17 cellular contexts compared by ENCODE assay signal in the genomic region with DNA sequence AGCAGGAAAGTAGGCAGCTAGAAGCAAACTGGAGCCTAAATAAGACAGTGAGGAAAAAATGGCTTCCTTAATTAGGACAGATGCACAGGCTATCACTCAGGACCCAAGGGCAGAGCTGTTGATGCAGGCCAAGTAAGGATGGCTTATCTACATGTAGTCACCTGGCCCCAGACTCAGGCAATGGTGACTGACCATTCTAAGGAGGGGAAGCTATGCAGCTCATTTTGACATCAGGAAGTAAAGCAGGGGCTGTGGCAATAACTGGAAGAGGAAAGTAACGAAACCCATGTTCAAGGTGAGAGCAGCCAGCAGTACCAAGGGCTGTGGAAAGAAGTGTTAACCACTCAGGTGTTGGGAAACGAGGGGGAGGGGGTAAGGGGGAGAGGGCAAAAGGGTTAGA. TPM values are rescaled to one million over a fixed set of nuclear protein-coding genes. Genes with fewer than 3 reads are reported as not detected.
DNase-seq lines count a peak whose midpoint lies in the region; ATAC-seq and TF ChIP-seq lines count a peak whose summit lies in the region.
"Had no signal": no experiment of that assay in that cellular context is flagged by ENCODE, and none has a peak within 500 bp of the region (broad histone marks: within the 10 kb centered on the region; RNA-seq: fewer than 3 reads in every experiment).

No MANE protein-coding gene starts in this region.

- dilution Hi-C loops in IMR-90 (cut with HindIII; ENCODE audit: low sequenced_read_pairs, unreplicated experiment): loop anchor here (25.0 kb wide), 1 partner anchor 106 kb away; no protein-coding TSS in a partner anchor

- H3K14ac ChIP-seq in IMR-90 (replicated peaks; ENCODE audit: low read depth, low read length): no peak overlapping the region
- H3K14ac ChIP-seq in trophoblast cell (ENCODE audit: low read length): no peak overlapping the region

- H3K9me2 ChIP-seq in GM23338 (ENCODE audit: insufficient read depth): no peaks in the 10 kb centered on the region

- H3K4me1 Mint-ChIP-seq in activated T-helper 17 cell treated with anti-CD3 and anti-CD28 coated beads, Interleukin-2, amount 50 U/mL, for 72 hours: no peaks in the 10 kb centered on the region
- no peaks in the 10 kb centered on the region for H3K4me1 Mint-ChIP-seq in neural progenitor cell
- no peaks in the 10 kb centered on the region for H3K4me1 Mint-ChIP-seq in GM23338

- H3K79me1 ChIP-seq in IMR-90 (ENCODE audit: low read depth in 1 of 2, low read length in 2 of 2) (peaks cover 2% of the 10 kb centered on the region in 2 experiments; a peak in 2 of 4 replicates), trophoblast cell (ENCODE audit: low read length) (no peaks in the 10 kb centered on the region)

- POLR2A ChIA-PET in IMR-90 (lab: Charles Lee; ENCODE audit: unreplicated experiment): no interaction called here

- H3K4me1 ChIP-seq in IMR-90 (ENCODE audit: control insufficient read depth, insufficient read depth, low read length): peaks cover 4% of the 10 kb centered on the region
- no peaks in the 10 kb centered on the region for H3K4me1 ChIP-seq in trophoblast cell (ENCODE audit: control insufficient read depth in 1 of 2, insufficient read depth in 2 of 2, low read length in 2 of 2)
- peaks cover 6% of the 10 kb centered on the region for H3K4me1 ChIP-seq in neural progenitor cell
- no peaks in the 10 kb centered on the region for H3K4me1 ChIP-seq in GM23338 (ENCODE audit: insufficient read depth)

- WGBS in IMR-90 (ENCODE audit: extremely low coverage in 2 of 2, insufficient read length in 1 of 2), 2 experiments: 40% methylated on average over 2 of the region's 2 CpGs; no CpG with 5 or more reads in 1 of the 2 experiments
- WGBS in trophoblast cell (ENCODE audit: extremely low coverage, insufficient coverage, insufficient read length): no CpG with 5 or more reads among the region's 2 CpGs

- H3K27ac ChIP-seq in IMR-90 (ENCODE audit: insufficient read depth, low read length) (no peak overlapping the region), trophoblast cell (ENCODE audit: low read depth, low read length) (no peak overlapping the region), neural progenitor cell (no peak overlapping the region), GM23338 (ENCODE audit: low read depth) (no peak overlapping the region)
- H3K27ac ChIP-seq: KMS-11, SJSA1 had no signal

- H2BK120ac ChIP-seq in IMR-90 (ENCODE audit: low read depth, low read length) (no peak overlapping the region), trophoblast cell (ENCODE audit: insufficient read depth, low read length, poor library complexity) (no peak overlapping the region)

- TF ChIP-seq POLR2A in IMR-90 (IDR thresholded peaks at IDR 0.05; ENCODE audit: low read depth, low read length): no peak

- H3K9me1 ChIP-seq in IMR-90 (ENCODE audit: insufficient read depth, low read length): no peaks in the 10 kb centered on the region; the same call in 1 of the 2 replicates

- no peaks in the 10 kb centered on the region for H3K27me3 Mint-ChIP-seq in activated T-helper 17 cell treated with anti-CD3 and anti-CD28 coated beads, Interleukin-2, amount 50 U/mL, for 72 hours
- H3K27me3 Mint-ChIP-seq in neural progenitor cell (ENCODE audit: insufficient read depth, low read depth) (no peaks in the 10 kb centered on the region), GM23338 (ENCODE audit: insufficient read depth, low read depth, poor library complexity) (peaks cover 2% of the 10 kb centered on the region)

- 0 out of 2 replicates have a peak overlapping the region, but pooled peaks have one; percentile 51 for H2AK5ac ChIP-seq in IMR-90 (ENCODE audit: low read depth, low read length)
- no peak overlapping the region for H2AK5ac ChIP-seq in trophoblast cell (ENCODE audit: low read length)

- TF ChIP-seq CTCF in IMR-90 (conservative IDR thresholded peaks at IDR 0.05; ENCODE audit: low read depth, low read length) (no peak), neural progenitor cell (IDR thresholded peaks at IDR 0.05) (no peak), GM23338 (conservative IDR thresholded peaks at IDR 0.05; ENCODE audit: low read depth in 2 of 2) (no peak)

- H3K23ac ChIP-seq in IMR-90 (ENCODE audit: low read depth, low read length): no peak overlapping the region
- H3K23ac ChIP-seq in trophoblast cell (ENCODE audit: low read length): no peak overlapping the region

- H3K9ac ChIP-seq in IMR-90 (ENCODE audit: low read depth, low read length) (no peak overlapping the region), trophoblast cell (ENCODE audit: low read length) (peak overlapping the region; percentile 2), neural progenitor cell (no peak overlapping the region)
- H3K9ac ChIP-seq: KMS-11 had no signal

- peaks cover 6% of the 10 kb centered on the region for H3F3A ChIP-seq in neural progenitor cell (ENCODE audit: low read depth)
- H3F3A ChIP-seq in GM23338 (replicated peaks; ENCODE audit: low read depth): no peaks in the 10 kb centered on the region

- H4K20me1 ChIP-seq in IMR-90 (ENCODE audit: insufficient read depth, low read length) (no peaks in the 10 kb centered on the region), neural progenitor cell (ENCODE audit: low read depth) (no peaks in the 10 kb centered on the region), GM23338 (replicated peaks; ENCODE audit: insufficient read depth) (no peaks in the 10 kb centered on the region)

- no peak overlapping the region for H2BK20ac ChIP-seq in IMR-90 (ENCODE audit: low read depth, low read length)

- H4K5ac ChIP-seq in IMR-90 (ENCODE audit: low read depth, low read length): no peak overlapping the region

- H3K4me3 Mint-ChIP-seq in activated T-helper 17 cell treated with anti-CD3 and anti-CD28 coated beads, Interleukin-2, amount 50 U/mL, for 72 hours: no peak overlapping the region
- H3K4me3 Mint-ChIP-seq in neural progenitor cell: no peak overlapping the region
- no peak overlapping the region for H3K4me3 Mint-ChIP-seq in GM23338

- no peak overlapping the region for H3K18ac ChIP-seq in IMR-90 (ENCODE audit: low read depth, low read length)
- H3K18ac ChIP-seq in trophoblast cell (ENCODE audit: low read length): no peak overlapping the region

- no peaks in the 10 kb centered on the region for H3K9me3 Mint-ChIP-seq in activated T-helper 17 cell treated with anti-CD3 and anti-CD28 coated beads, Interleukin-2, amount 50 U/mL, for 72 hours
- no peaks in the 10 kb centered on the region for H3K9me3 Mint-ChIP-seq in neural progenitor cell
- H3K9me3 Mint-ChIP-seq in GM23338: no peaks in the 10 kb centered on the region

- in situ Hi-C loops in IMR-90 (cut with MboI; ENCODE audit: low sequenced_read_pairs): loop anchor here (25.0 kb wide), 1 partner anchor 381 kb away; no protein-coding TSS in a partner anchor

- TF ChIP-seq RAD21 in IMR-90 (IDR thresholded peaks at IDR 0.05; ENCODE audit: low read length): no peak

- intact Hi-C loops in IMR-90 (cut with micrococcal nuclease): loop anchor here (2.0 to 5.0 kb wide), 2 partner anchors 291 to 386 kb away; no protein-coding TSS in a partner anchor

- H2AFZ ChIP-seq in IMR-90 (replicated peaks; ENCODE audit: low read length, poor library complexity) (no peak overlapping the region), trophoblast cell (ENCODE audit: insufficient read depth, low read length, poor library complexity) (no peak overlapping the region), neural progenitor cell (replicated peaks) (no peak overlapping the region), GM23338 (no peak overlapping the region)

- no peak for ATAC-seq in IMR-90 (ENCODE audit: low read depth)
- no peak for ATAC-seq in activated T-helper 17 cell treated with anti-CD3 and anti-CD28 coated beads, Interleukin-2, amount 50 U/mL, for 72 hours (replicated peaks)
- no peak for ATAC-seq in GM23338
- ATAC-seq in GM21381 (IDR thresholded peaks at IDR 0.05; ENCODE audit: unreplicated experiment): no peak

- no peak overlapping the region for H3K4me2 ChIP-seq in IMR-90 (ENCODE audit: low read depth, low read length)
- no peak overlapping the region for H3K4me2 ChIP-seq in trophoblast cell (ENCODE audit: low read length)
- H3K4me2 ChIP-seq in neural progenitor cell: no peak overlapping the region
- H3K4me2 ChIP-seq in GM23338: no peak overlapping the region
- H3K4me2 ChIP-seq: KMS-11 had no signal

- H3K4ac ChIP-seq in IMR-90 (ENCODE audit: low read depth, low read length): no peak overlapping the region
- no peak overlapping the region for H3K4ac ChIP-seq in trophoblast cell (ENCODE audit: low read depth, low read length)

- H4K8ac ChIP-seq in IMR-90 (ENCODE audit: low read depth in 2 of 2, low read length in 2 of 2) (no peak overlapping the region), trophoblast cell (ENCODE audit: low read depth, low read length) (no peak overlapping the region)

- H2BK15ac ChIP-seq in IMR-90 (ENCODE audit: low read depth, low read length): no peak overlapping the region

- H4K91ac ChIP-seq in IMR-90 (ENCODE audit: insufficient read depth, low read depth, low read length) (no peak overlapping the region), trophoblast cell (ENCODE audit: low read depth, low read length) (no peak overlapping the region)

- H3K27me3 ChIP-seq in IMR-90 (ENCODE audit: control insufficient read depth, insufficient read depth, low read length) (no peaks in the 10 kb centered on the region), trophoblast cell (ENCODE audit: insufficient read depth, low read length) (no peaks in the 10 kb centered on the region), neural progenitor cell (no peaks in the 10 kb centered on the region), GM23338 (ENCODE audit: insufficient read depth) (no peaks in the 10 kb centered on the region)
- H3K27me3 ChIP-seq: MG63, SJSA1 had no signal

- H2BK5ac ChIP-seq in IMR-90 (ENCODE audit: low read depth, low read length, poor library complexity, severe bottlenecking) (no peak overlapping the region), trophoblast cell (ENCODE audit: low read depth, low read length, poor library complexity) (no peak overlapping the region)

- H3K9me3 ChIP-seq in IMR-90 (ENCODE audit: control insufficient read depth, insufficient read depth, low read length) (no peaks in the 10 kb centered on the region), trophoblast cell (ENCODE audit: insufficient read depth, low read depth, low read length) (no peaks in the 10 kb centered on the region), neural progenitor cell (ENCODE audit: low read depth) (no peaks in the 10 kb centered on the region)
- H3K9me3 ChIP-seq: SJSA1 had no signal

- no peak overlapping the region for H2BK12ac ChIP-seq in trophoblast cell (ENCODE audit: low read length)

- H3K36me3 Mint-ChIP-seq in activated T-helper 17 cell treated with anti-CD3 and anti-CD28 coated beads, Interleukin-2, amount 50 U/mL, for 72 hours (ENCODE audit: low read depth): peaks cover 33% of the 10 kb centered on the region
- H3K36me3 Mint-ChIP-seq in neural progenitor cell (peaks cover 5% of the 10 kb centered on the region), GM23338 (ENCODE audit: low read depth) (no peaks in the 10 kb centered on the region)

- H3K79me2 ChIP-seq in trophoblast cell (ENCODE audit: control insufficient read depth, insufficient read depth, low read length, poor library complexity): no peaks in the 10 kb centered on the region
- no peaks in the 10 kb centered on the region for H3K79me2 ChIP-seq in neural progenitor cell (ENCODE audit: low read depth)
- no peaks in the 10 kb centered on the region for H3K79me2 ChIP-seq in GM23338 (replicated peaks; ENCODE audit: insufficient read depth)

- no peak overlapping the region for H3K56ac ChIP-seq in IMR-90 (ENCODE audit: extremely low read depth, insufficient read depth, low read length)

- CTCF ChIA-PET in IMR-90 (lab: Yijun Ruan, JAX): interaction anchor here (0.7 to 3.6 kb wide), 5 partner anchors 13 to 226 kb away, joined by 3 to 27 read pairs (median 3); partner anchors contain the start of genes DNAJC13 and UBA5

- H2AK9ac ChIP-seq in IMR-90 (replicated peaks; ENCODE audit: low read depth, low read length, poor library complexity): no peak overlapping the region

- peaks cover 3% of the 10 kb centered on the region; the same call in 1 of the 2 replicates for H3K36me3 ChIP-seq in IMR-90 (ENCODE audit: control insufficient read depth, insufficient read depth, low read length)
- no peaks in the 10 kb centered on the region for H3K36me3 ChIP-seq in trophoblast cell (ENCODE audit: control insufficient read depth in 1 of 2, insufficient read depth in 2 of 2, low read length in 2 of 2)
- H3K36me3 ChIP-seq in neural progenitor cell: no peaks in the 10 kb centered on the region
- H3K36me3 ChIP-seq in GM23338 (ENCODE audit: insufficient read depth): no peaks in the 10 kb centered on the region
- H3K36me3 ChIP-seq: SJSA1 had no signal

- DNase-seq in SKM-1 treated with dmso at 0.1 percent for 144 hours (lab: John Stamatoyannopoulos, UW; ENCODE audit: unreplicated experiment) (peak; percentile 40), SKM-1 (lab: John Stamatoyannopoulos, UW; ENCODE audit: unreplicated experiment) (no peak), IMR-90 (no peak), trophoblast cell (no peak), neural progenitor cell (ENCODE audit: low spot score) (no peak), GM23338 (ENCODE audit: low spot score) (no peak)
- DNase-seq: Calu3, DMS79 treated with DMSO at 0.1 percent for 48 hours, MG63, NCI-H1105 treated with DMSO at 0.1 percent for 48 hours, NCI-H187, NCI-H82 had no signal

- H3K27ac Mint-ChIP-seq in activated T-helper 17 cell treated with anti-CD3 and anti-CD28 coated beads, Interleukin-2, amount 50 U/mL, for 72 hours: peak overlapping the region; percentile 23
- H3K27ac Mint-ChIP-seq in neural progenitor cell: no peak overlapping the region
- no peak overlapping the region for H3K27ac Mint-ChIP-seq in GM23338

- no peak overlapping the region for H3K4me3 ChIP-seq in IMR-90 (ENCODE audit: insufficient read depth, low read depth, low read length)
- H3K4me3 ChIP-seq in trophoblast cell (ENCODE audit: low read depth, low read length): no peak overlapping the region
- H3K4me3 ChIP-seq in neural progenitor cell: no peak overlapping the region
- no peak overlapping the region for H3K4me3 ChIP-seq in GM23338
- H3K4me3 ChIP-seq: MG63, SJSA1 had no signal

- no TSS peak for BruUV-seq in IMR-90 (replicated peaks; lab: Mats Ljungman, UMichigan)

- no peak overlapping the region for H4K12ac ChIP-seq in trophoblast cell (ENCODE audit: low read depth, low read length)

RNA-seq across cellular contexts. Expression of gene ACAD11, which starts 16.2 kb away (rescaled TPM):
- total RNA-seq in IMR-90 (2012; rRNA removed) (18.8 and 27.8 TPM in 2 replicates), neural progenitor cell (ENCODE audit: low replicate concordance) (41.2 and 45.2 TPM in 2 replicates)
- polyA plus RNA-seq in IMR-90 (2012; rRNA removed) (12.8 and 16.0 TPM in 2 replicates), GM23338 (2016; fragmentation: Nextera tagmentation; extraction: Ambion mirVana) (8.8 and 11.4 TPM in 2 replicates)
- polyA plus RNA-seq in IMR-90 (2012; cell fraction: cytosol; rRNA removed): 2.4 and 3.2 TPM in 2 replicates
- polyA plus RNA-seq in IMR-90 (2012; cell fraction: nucleus; rRNA removed; ENCODE audit: low replicate concordance): 55.6 and 142 TPM in 2 replicates
- total RNA-seq in activated T-helper 17 cell treated with anti-CD3 and anti-CD28 coated beads, Interleukin-2, amount 50 U/mL, for 72 hours: 10 to 100 TPM; 10.7 to 20.2 TPM
- polyA plus RNA-seq in trophoblast cell (2013): 6.0 and 6.1 TPM in 2 replicates
- total RNA-seq in GM23338 (2014; rRNA removed; shearing (Covaris generic)): 10.8 and 17.1 TPM in 2 replicates

RNA-seq across cellular contexts. Expression of gene UBA5, which starts 16.8 kb away (rescaled TPM):
- total RNA-seq in IMR-90 (2012; rRNA removed) (20.3 and 38.6 TPM in 2 replicates), neural progenitor cell (ENCODE audit: low replicate concordance) (51.2 and 84.7 TPM in 2 replicates)
- polyA plus RNA-seq in IMR-90 (2012; rRNA removed) (30.4 and 43.1 TPM in 2 replicates), GM23338 (2016; fragmentation: Nextera tagmentation; extraction: Ambion mirVana) (17.9 and 22.8 TPM in 2 replicates)
- 43.2 and 60.2 TPM in 2 replicates for polyA plus RNA-seq in IMR-90 (2012; cell fraction: cytosol; rRNA removed)
- polyA plus RNA-seq in IMR-90 (2012; cell fraction: nucleus; rRNA removed; ENCODE audit: low replicate concordance): 37.7 and 52.9 TPM in 2 replicates
- total RNA-seq in activated T-helper 17 cell treated with anti-CD3 and anti-CD28 coated beads, Interleukin-2, amount 50 U/mL, for 72 hours: 10 to 100 TPM; 41.8 to 61.6 TPM
- 27.2 and 29.9 TPM in 2 replicates for polyA plus RNA-seq in trophoblast cell (2013)
- total RNA-seq in GM23338 (2014; rRNA removed; shearing (Covaris generic)): 51.5 and 52.2 TPM in 2 replicates

RNA-seq across cellular contexts. Expression of gene ACKR4, which starts 46.3 kb away (rescaled TPM):
- total RNA-seq in IMR-90 (2012; rRNA removed) (0.18 TPM in 1 of 2 replicates, not detected in the other), neural progenitor cell (ENCODE audit: low replicate concordance) (not detected in 2 replicates)
- polyA plus RNA-seq in IMR-90 (2012; rRNA removed) (not detected in 2 replicates), GM23338 (2016; fragmentation: Nextera tagmentation; extraction: Ambion mirVana) (0.26 TPM in 1 of 2 replicates, not detected in the other)
- polyA plus RNA-seq in IMR-90 (2012; cell fraction: cytosol; rRNA removed): not detected in 2 replicates
- polyA plus RNA-seq in IMR-90 (2012; cell fraction: nucleus; rRNA removed; ENCODE audit: low replicate concordance): 0.15 TPM in 1 of 2 replicates, not detected in the other
- total RNA-seq in activated T-helper 17 cell treated with anti-CD3 and anti-CD28 coated beads, Interleukin-2, amount 50 U/mL, for 72 hours: under 1 TPM in 1 of 2 donors, not detected in 1; 0.21 TPM
- 0.03 TPM in 1 of 2 replicates, not detected in the other for polyA plus RNA-seq in trophoblast cell (2013)
- not detected in 2 replicates for total RNA-seq in GM23338 (2014; rRNA removed; shearing (Covaris generic))
- total RNA-seq: HT1080 had no signal
